In genomic region chr7:87872356-87872755, GRCh38 we compare ENCODE assay signal across 12 cellular contexts. TPM values are rescaled to one million over a fixed set of nuclear protein-coding genes. Genes with fewer than 3 reads are reported as not detected.
A peak's percentile ranks its signal among the peaks of the same experiment; 100 is the strongest.
DNase-seq lines count a peak whose midpoint lies in the region; ATAC-seq and TF ChIP-seq lines count a peak whose summit lies in the region.
"Had no signal": no experiment of that assay in that cellular context is flagged by ENCODE, and none has a peak within 500 bp of the region (broad histone marks: within the 10 kb centered on the region; RNA-seq: fewer than 3 reads in every experiment).

No MANE protein-coding gene starts in this region.

- no peaks in the 10 kb centered on the region for H3K27me3 Mint-ChIP-seq in CD4-positive, CD25-positive, alpha-beta regulatory T cell
- H3K27me3 Mint-ChIP-seq in central memory CD8-positive, alpha-beta T cell: no peaks in the 10 kb centered on the region
- H3K27me3 Mint-ChIP-seq: CD4-positive, alpha-beta T cell had no signal

- H4K20me1 ChIP-seq in Loucy (ENCODE audit: insufficient read depth, low read length, poor library complexity, severe bottlenecking): peaks cover 9% of the 10 kb centered on the region

- H3K9me2 ChIP-seq in Loucy (replicated peaks; ENCODE audit: low read depth, low read length): no peaks in the 10 kb centered on the region

- H3K4me1 ChIP-seq in CD4-positive, CD25-positive, alpha-beta regulatory T cell (ENCODE audit: control insufficient read depth, insufficient read depth, low read length, poor library complexity, severe bottlenecking): peaks cover 30% of the 10 kb centered on the region
- H3K4me1 ChIP-seq in Loucy (ENCODE audit: insufficient read depth, low read length, poor library complexity, severe bottlenecking) (peaks cover 26% of the 10 kb centered on the region), neutrophil (ENCODE audit: control insufficient read depth in 1 of 2, insufficient read depth in 1 of 2, low read depth in 1 of 2, low read length in 1 of 2) (peaks cover 50 to 57% of the 10 kb centered on the region in 2 experiments)

- H3K4me3 ChIP-seq in CD4-positive, CD25-positive, alpha-beta regulatory T cell (ENCODE audit: low read depth, low read length): peak overlapping the region; percentile 9
- H3K4me3 ChIP-seq in Loucy (ENCODE audit: low read length, poor library complexity, severe bottlenecking) (peak overlapping the region; percentile 99), neutrophil (ENCODE audit: low read depth in 1 of 2, low read length in 1 of 2) (peak overlapping the region in 1 of 2 experiments; percentile 83)

- peak overlapping the region; percentile 91 for H3K4me2 ChIP-seq in Loucy (ENCODE audit: low read depth, low read length, poor library complexity, severe bottlenecking)

- no peak overlapping the region for H3K27ac Mint-ChIP-seq in CD4-positive, CD25-positive, alpha-beta regulatory T cell
- peak overlapping the region; percentile 32 for H3K27ac Mint-ChIP-seq in central memory CD8-positive, alpha-beta T cell (ENCODE audit: low read depth)
- H3K27ac Mint-ChIP-seq: CD4-positive, alpha-beta T cell; HFFc6 had no signal

- peaks cover 33% of the 10 kb centered on the region for H3K36me3 Mint-ChIP-seq in CD4-positive, CD25-positive, alpha-beta regulatory T cell
- H3K36me3 Mint-ChIP-seq in central memory CD8-positive, alpha-beta T cell (ENCODE audit: insufficient read depth): peaks cover 5% of the 10 kb centered on the region

- no peak for TF ChIP-seq CTCF in Loucy (conservative IDR thresholded peaks at IDR 0.05; ENCODE audit: low read length)
- TF ChIP-seq CTCF in neutrophil (IDR thresholded peaks at IDR 0.05): no peak

- no peak for DNase-seq in CD4-positive, CD25-positive, alpha-beta regulatory T cell
- DNase-seq in central memory CD8-positive, alpha-beta T cell (ENCODE audit: low spot score in 2 of 2): no peak
- no peak for DNase-seq in ecto neural progenitor cell (ENCODE audit: low spot score)
- DNase-seq in stimulated activated CD8-positive, alpha-beta memory T cell treated with anti-CD3 and anti-CD28 coated beads, Interleukin-4, amount 100 ng/mL, for 48 hours: no peak
- no peak for DNase-seq in A172 (ENCODE audit: low spot score)
- DNase-seq: CD4-positive, alpha-beta T cell; GF-D8; HCEC 1CT; HFFc6 had no signal

- H3K36me3 ChIP-seq in CD4-positive, CD25-positive, alpha-beta regulatory T cell (ENCODE audit: control insufficient read depth, insufficient read depth, low read length): peaks cover 21% of the 10 kb centered on the region
- H3K36me3 ChIP-seq in Loucy (ENCODE audit: insufficient read depth, low read length) (peaks cover 41% of the 10 kb centered on the region), neutrophil (peaks cover 6% of the 10 kb centered on the region)

- H3F3A ChIP-seq in Loucy (ENCODE audit: low read depth): peaks cover 4% of the 10 kb centered on the region

- no peak overlapping the region for H3K4me3 Mint-ChIP-seq in CD4-positive, CD25-positive, alpha-beta regulatory T cell
- no peak overlapping the region for H3K4me3 Mint-ChIP-seq in central memory CD8-positive, alpha-beta T cell
- H3K4me3 Mint-ChIP-seq: CD4-positive, alpha-beta T cell; HFFc6 had no signal

- no peak for ATAC-seq in CD4-positive, CD25-positive, alpha-beta regulatory T cell (ENCODE audit: low read depth in 2 of 2)
- no peak for ATAC-seq in central memory CD8-positive, alpha-beta T cell (replicated peaks; ENCODE audit: extremely low read depth, poor library complexity, severe bottlenecking)
- ATAC-seq: HepG2 had no signal

- H3K4me1 Mint-ChIP-seq in CD4-positive, CD25-positive, alpha-beta regulatory T cell: peaks cover 25 to 38% (median 29%) of the 10 kb centered on the region in 4 donors
- H3K4me1 Mint-ChIP-seq in central memory CD8-positive, alpha-beta T cell: peaks cover 33% of the 10 kb centered on the region

- no peak overlapping the region for H2AFZ ChIP-seq in Loucy (ENCODE audit: low read length)

- no peak overlapping the region for H3K27ac ChIP-seq in CD4-positive, CD25-positive, alpha-beta regulatory T cell (ENCODE audit: insufficient read depth, low read length, poor library complexity, severe bottlenecking)
- peak overlapping the region; percentile 89 for H3K27ac ChIP-seq in neutrophil

- H3K9me3 ChIP-seq in CD4-positive, CD25-positive, alpha-beta regulatory T cell (ENCODE audit: control insufficient read depth in 2 of 2, low read length in 2 of 2): peaks cover 12 to 17% of the 10 kb centered on the region in 2 experiments
- peaks cover 44% of the 10 kb centered on the region for H3K9me3 ChIP-seq in Loucy (ENCODE audit: insufficient read depth, low read depth, low read length)
- H3K9me3 ChIP-seq in neutrophil: no peaks in the 10 kb centered on the region

- peaks cover 93% of the 10 kb centered on the region for H3K79me2 ChIP-seq in Loucy (ENCODE audit: insufficient read depth, low read length)

- no peaks in the 10 kb centered on the region for H3K27me3 ChIP-seq in CD4-positive, CD25-positive, alpha-beta regulatory T cell (ENCODE audit: control insufficient read depth, insufficient read depth, low read length)
- H3K27me3 ChIP-seq in Loucy (ENCODE audit: insufficient read depth, low read length, poor library complexity, severe bottlenecking) (no peaks in the 10 kb centered on the region), neutrophil (no peaks in the 10 kb centered on the region)

- peaks cover 0 to 27% (median 10%) of the 10 kb centered on the region in 7 donors for H3K9me3 Mint-ChIP-seq in CD4-positive, CD25-positive, alpha-beta regulatory T cell
- peaks cover 3% of the 10 kb centered on the region for H3K9me3 Mint-ChIP-seq in central memory CD8-positive, alpha-beta T cell

- H3K9ac ChIP-seq in Loucy (ENCODE audit: low read depth, low read length, poor library complexity, severe bottlenecking): no peak overlapping the region

RNA-seq across cellular contexts. Expression of gene SLC25A40, which starts 3.8 kb away (rescaled TPM):
- 24.2 TPM for total RNA-seq in CD4-positive, CD25-positive, alpha-beta regulatory T cell
- polyA plus RNA-seq in CD4-positive, CD25-positive, alpha-beta regulatory T cell: 10 to 100 TPM; 13.4 to 20.9 (median 16.3) TPM
- total RNA-seq in A172 (2014; rRNA removed; shearing (Covaris generic)): 24.5 and 25.8 TPM in 2 replicates

RNA-seq across cellular contexts. Expression of gene DBF4, which starts 3.9 kb away (rescaled TPM):
- total RNA-seq in CD4-positive, CD25-positive, alpha-beta regulatory T cell: 65.1 TPM
- polyA plus RNA-seq in CD4-positive, CD25-positive, alpha-beta regulatory T cell: 10 to 100 TPM; 41.2 to 47.2 (median 43.1) TPM
- total RNA-seq in A172 (2014; rRNA removed; shearing (Covaris generic)): 50.3 and 89.3 TPM in 2 replicates
